ENCODE assay signal across 20 cellular contexts in genomic region chr5:107515521-107515920, GRCh38.
DNase-seq lines count a peak whose midpoint lies in the region; ATAC-seq, FAIRE-seq and TF ChIP-seq lines count a peak whose summit lies in the region.
"Had no signal": no experiment of that assay in that cellular context is flagged by ENCODE, and none has a peak within 500 bp of the region (broad histone marks: within the 10 kb centered on the region; RNA-seq: fewer than 3 reads in every experiment).

No MANE protein-coding gene starts in this region.

- H3K27ac ChIP-seq in IMR-90 (ENCODE audit: insufficient read depth, low read length) (no peak overlapping the region), SK-N-SH (ENCODE audit: low read depth in 2 of 2, low read length in 1 of 2) (peak overlapping the region in 1 of 2 experiments; percentile 60; a peak in 2 of 4 replicates), neural progenitor cell (no peak overlapping the region)
- H3K27ac ChIP-seq: C4-2B had no signal

- H3K4me2 ChIP-seq in IMR-90 (ENCODE audit: low read depth, low read length) (no peak overlapping the region), SK-N-SH (no peak overlapping the region), neural progenitor cell (no peak overlapping the region)
- H3K4me2 ChIP-seq: GM23338 had no signal

- no peak overlapping the region for H3K4me3 Mint-ChIP-seq in neural progenitor cell
- H3K4me3 Mint-ChIP-seq: CD4-positive, alpha-beta T cell; GM23338 had no signal

- H2AK5ac ChIP-seq in IMR-90 (ENCODE audit: low read depth, low read length), result 0 out of 2 replicates have a peak overlapping the region, but pooled peaks have one; percentile 25

- peaks cover 9% of the 10 kb centered on the region for H3K36me3 Mint-ChIP-seq in neural progenitor cell

- TF ChIP-seq CTCF in BE2C (IDR thresholded peaks at IDR 0.05; ENCODE audit: low read depth, low read length) (no peak), IMR-90 (conservative IDR thresholded peaks at IDR 0.05; ENCODE audit: low read depth, low read length) (no peak), SK-N-SH (IDR thresholded peaks at IDR 0.05) (no peak), neural progenitor cell (IDR thresholded peaks at IDR 0.05) (no peak), lower leg skin (IDR thresholded peaks at IDR 0.05) (no peak)

- TF ChIP-seq RAD21 in IMR-90 (IDR thresholded peaks at IDR 0.05; ENCODE audit: low read length) (no peak), SK-N-SH (IDR thresholded peaks at IDR 0.05; ENCODE audit: low read length) (peak; percentile 39; the same call in 1 of the 2 replicates)

- H4K5ac ChIP-seq in IMR-90 (ENCODE audit: low read depth, low read length), result no peak overlapping the region

- H3K79me2 ChIP-seq in SK-N-SH (ENCODE audit: insufficient read depth) (no peaks in the 10 kb centered on the region), neural progenitor cell (ENCODE audit: low read depth) (peaks cover 100% of the 10 kb centered on the region)

- no peak overlapping the region for H3K14ac ChIP-seq in IMR-90 (replicated peaks; ENCODE audit: low read depth, low read length)

- no peak overlapping the region for H2BK120ac ChIP-seq in IMR-90 (ENCODE audit: low read depth, low read length)

- peak in 1 of 2 experiments; percentile 92; a peak in 2 of 4 replicates for TF ChIP-seq EP300 in SK-N-SH (IDR thresholded peaks at IDR 0.05; ENCODE audit: borderline replicate concordance in 1 of 2, low read depth in 1 of 2, low read length in 1 of 2)

- H4K91ac ChIP-seq in IMR-90 (ENCODE audit: insufficient read depth, low read depth, low read length), result no peak overlapping the region

- peak overlapping the region; percentile 50 for H3K27ac Mint-ChIP-seq in neural progenitor cell
- H3K27ac Mint-ChIP-seq: CD4-positive, alpha-beta T cell; GM23338 had no signal

- no TSS peak for BruUV-seq in IMR-90 (replicated peaks; lab: Mats Ljungman, UMichigan)

- H3K4me3 ChIP-seq in BE2C (ENCODE audit: low read depth, low read length) (no peak overlapping the region), IMR-90 (ENCODE audit: insufficient read depth, low read depth, low read length) (no peak overlapping the region), SK-N-SH (ENCODE audit: low read depth in 2 of 2, low read length in 1 of 2) (no peak overlapping the region), neural progenitor cell (no peak overlapping the region), lower leg skin (ENCODE audit: low read depth, poor library complexity, severe bottlenecking) (no peak overlapping the region)
- H3K4me3 ChIP-seq: GM23338 had no signal

- no peak overlapping the region for H2AK9ac ChIP-seq in IMR-90 (replicated peaks; ENCODE audit: low read depth, low read length, poor library complexity)

- no peak overlapping the region for H3K56ac ChIP-seq in IMR-90 (ENCODE audit: extremely low read depth, insufficient read depth, low read length)

- H2AFZ ChIP-seq in IMR-90 (replicated peaks; ENCODE audit: low read length, poor library complexity) (no peak overlapping the region), SK-N-SH (ENCODE audit: low read depth) (no peak overlapping the region), neural progenitor cell (replicated peaks) (no peak overlapping the region)
- H2AFZ ChIP-seq: GM23338 had no signal

- no peak overlapping the region for H4K8ac ChIP-seq in IMR-90 (ENCODE audit: low read depth in 2 of 2, low read length in 2 of 2)

- H3K27me3 ChIP-seq in BE2C, result no peaks in the 10 kb centered on the region
- H3K27me3 ChIP-seq in IMR-90 (ENCODE audit: control insufficient read depth, insufficient read depth, low read length), result no peaks in the 10 kb centered on the region
- no peaks in the 10 kb centered on the region for H3K27me3 ChIP-seq in SK-N-SH (ENCODE audit: insufficient read depth)
- no peaks in the 10 kb centered on the region for H3K27me3 ChIP-seq in neural progenitor cell

- no peaks in the 10 kb centered on the region for H3K9me3 ChIP-seq in BE2C
- no peaks in the 10 kb centered on the region for H3K9me3 ChIP-seq in IMR-90 (ENCODE audit: control insufficient read depth, insufficient read depth, low read length)
- no peaks in the 10 kb centered on the region for H3K9me3 ChIP-seq in SK-N-SH
- H3K9me3 ChIP-seq in neural progenitor cell (ENCODE audit: low read depth), result no peaks in the 10 kb centered on the region
- H3K9me3 ChIP-seq: Caco-2 had no signal

- no peak for TF ChIP-seq POLR2A in IMR-90 (IDR thresholded peaks at IDR 0.05; ENCODE audit: low read depth, low read length)
- no peak for TF ChIP-seq POLR2A in GM12891 (IDR thresholded peaks at IDR 0.05; ENCODE audit: low read depth, low read length)
- TF ChIP-seq POLR2A in lower leg skin (IDR thresholded peaks at IDR 0.05), result no peak

- intact Hi-C loops in IMR-90 (cut with micrococcal nuclease), result no loop called here
- intact Hi-C loops in lower leg skin (cut with DNase I; ENCODE audit: low total_unique reads), result no loop called here

- no peaks in the 10 kb centered on the region for H3K9me1 ChIP-seq in IMR-90 (ENCODE audit: insufficient read depth, low read length)

- H3K36me3 ChIP-seq in BE2C, result no peaks in the 10 kb centered on the region
- H3K36me3 ChIP-seq in IMR-90 (ENCODE audit: control insufficient read depth, insufficient read depth, low read length), result no peaks in the 10 kb centered on the region
- no peaks in the 10 kb centered on the region for H3K36me3 ChIP-seq in SK-N-SH (replicated peaks in 1 of 2; ENCODE audit: control insufficient read depth in 1 of 2, insufficient read depth in 2 of 2, low read length in 1 of 2)
- H3K36me3 ChIP-seq in neural progenitor cell, result peaks cover 8% of the 10 kb centered on the region

- no peak overlapping the region for H3K18ac ChIP-seq in IMR-90 (ENCODE audit: low read depth, low read length)

- H2BK15ac ChIP-seq in IMR-90 (ENCODE audit: low read depth, low read length), result no peak overlapping the region

- in situ Hi-C loops in IMR-90 (cut with MboI; ENCODE audit: low sequenced_read_pairs), result no loop called here

- ATAC-seq in IMR-90 (ENCODE audit: low read depth), result no peak
- no peak for ATAC-seq in GM21619 (IDR thresholded peaks at IDR 0.05; ENCODE audit: unreplicated experiment)
- ATAC-seq: GM23338, HepG2 had no signal

- DNase-seq in BE2C (peak; percentile 58), IMR-90 (no peak), SK-N-SH (peak; percentile 29), neural progenitor cell (ENCODE audit: low spot score) (no peak), GM12891 (ENCODE audit: insufficient read length, low spot score) (no peak), lower leg skin (ENCODE audit: low spot score in 2 of 2) (no peak)
- DNase-seq: ACHN; Caco-2; CD4-positive, alpha-beta T cell; DMS153; DMS79; GDM1; HCEC 1CT; KG1 had no signal

- H3K79me1 ChIP-seq in IMR-90 (ENCODE audit: low read depth in 1 of 2, low read length in 2 of 2), result no peaks in the 10 kb centered on the region

- H3K4me1 ChIP-seq in BE2C (peaks cover 39% of the 10 kb centered on the region), IMR-90 (ENCODE audit: control insufficient read depth, insufficient read depth, low read length) (peaks cover 3% of the 10 kb centered on the region), SK-N-SH (ENCODE audit: control insufficient read depth in 1 of 2, insufficient read depth in 2 of 2, low read depth in 1 of 2, low read length in 1 of 2) (peaks cover 0 to 43% of the 10 kb centered on the region in 2 experiments; a peak in 2 of 4 replicates), neural progenitor cell (peaks cover 71% of the 10 kb centered on the region)
- H3K4me1 ChIP-seq: Caco-2 had no signal

- WGBS in IMR-90 (ENCODE audit: extremely low coverage in 2 of 2, insufficient read length in 1 of 2), 2 experiments, result 100% methylated on average over 2 of the region's 4 CpGs; no CpG with 5 or more reads in 1 of the 2 experiments
- WGBS in SK-N-SH (ENCODE audit: low lambda C conversion rate), result 93% methylated on average over 4 of the region's 4 CpGs
- 93 to 94% methylated on average over 4 of the region's 4 CpGs for WGBS in lower leg skin, 2 donors

- H2BK5ac ChIP-seq in IMR-90 (ENCODE audit: low read depth, low read length, poor library complexity, severe bottlenecking), result no peak overlapping the region

- CTCF ChIA-PET in IMR-90 (lab: Yijun Ruan, JAX) (no interaction called here), SK-N-SH (lab: Yijun Ruan, JAX) (interaction anchor here (0.8 to 4.3 kb wide), 2 partner anchors 9 to 12 kb away, joined by 3 to 20 read pairs; no protein-coding TSS in a partner anchor)

- H3K9ac ChIP-seq in IMR-90 (ENCODE audit: low read depth, low read length), result no peak overlapping the region
- H3K9ac ChIP-seq in SK-N-SH, result no peak overlapping the region
- no peak overlapping the region for H3K9ac ChIP-seq in neural progenitor cell

- dilution Hi-C loops in IMR-90 (cut with HindIII; ENCODE audit: low sequenced_read_pairs, unreplicated experiment), result no loop called here

- no peaks in the 10 kb centered on the region for H3K9me3 Mint-ChIP-seq in neural progenitor cell
- H3K9me3 Mint-ChIP-seq: CD4-positive, alpha-beta T cell; GM23338 had no signal

- POLR2A ChIA-PET in IMR-90 (lab: Charles Lee; ENCODE audit: unreplicated experiment) (no interaction called here), SK-N-SH (lab: Yijun Ruan, JAX) (interaction anchor here (0.6 to 1.8 kb wide), 3 partner anchors 13 to 167 kb away, joined by 3 to 7 read pairs (median 3); no protein-coding TSS in a partner anchor)

- H4K20me1 ChIP-seq in IMR-90 (ENCODE audit: insufficient read depth, low read length) (no peaks in the 10 kb centered on the region), SK-N-SH (ENCODE audit: insufficient read depth) (no peaks in the 10 kb centered on the region), neural progenitor cell (ENCODE audit: low read depth) (peaks cover 100% of the 10 kb centered on the region)

- no peak overlapping the region for H2BK20ac ChIP-seq in IMR-90 (ENCODE audit: low read depth, low read length)

- no peak overlapping the region for H3K23ac ChIP-seq in IMR-90 (ENCODE audit: low read depth, low read length)

- peaks cover 85% of the 10 kb centered on the region for H3K4me1 Mint-ChIP-seq in neural progenitor cell

- no peaks in the 10 kb centered on the region for H3F3A ChIP-seq in SK-N-SH (replicated peaks; ENCODE audit: insufficient read depth)
- H3F3A ChIP-seq in neural progenitor cell (ENCODE audit: low read depth), result peaks cover 62% of the 10 kb centered on the region

- no peaks in the 10 kb centered on the region for H3K9me2 ChIP-seq in SK-N-SH

- H3K27me3 Mint-ChIP-seq in neural progenitor cell (ENCODE audit: insufficient read depth, low read depth), result no peaks in the 10 kb centered on the region
- H3K27me3 Mint-ChIP-seq: CD4-positive, alpha-beta T cell had no signal

- no peak overlapping the region for H3K4ac ChIP-seq in IMR-90 (ENCODE audit: low read depth, low read length)

- FAIRE-seq in GM12891 (lab: Jason Lieb, UNC), result no peak
- FAIRE-seq: GM19239, H54, HepG2 had no signal

TF ChIP-seq in IMR-90, 13 proteins besides CTCF, POLR2A, EP300 and RAD21 (continues in another document):
- TF ChIP-seq RFX5 (IDR thresholded peaks at IDR 0.05; ENCODE audit: low read depth, low read length) (no peak), SMC3 (IDR thresholded peaks at IDR 0.05; ENCODE audit: low read depth, low read length) (no peak)

TF ChIP-seq in SK-N-SH, 30 proteins besides CTCF, POLR2A, EP300 and RAD21 (continues in another document):
- TF ChIP-seq SMC3 (IDR thresholded peaks at IDR 0.05; ENCODE audit: low read depth, low read length) (no peak), FOXJ3 (CRISPR knock-in tag; IDR thresholded peaks at IDR 0.05) (peak; percentile 80)

TF ChIP-seq in GM12891, 5 proteins besides CTCF, POLR2A, EP300 and RAD21 (continues in another document):
- TF ChIP-seq SPI1 (IDR thresholded peaks at IDR 0.05; ENCODE audit: low read depth, low read length), result no peak
- TF ChIP-seq POLR2AphosphoS5 (IDR thresholded peaks at IDR 0.05; ENCODE audit: low read depth, low read length), result no peak

Comparison
In these comparisons a context has a peak if more than half of its experiments do, and no peak if none do; other contexts are left out.
1. DNase-seq: peak in BE2C (single experiment) and SK-N-SH (single experiment); none in IMR-90 (single experiment), neural progenitor cell (single experiment), GM12891 (single experiment) and lower leg skin (0 of 2).